ENCODE assay signal across 9 cellular contexts in genomic region chr6:89313006-89313405, GRCh38. TPM values are rescaled to one million over a fixed set of nuclear protein-coding genes. Genes with fewer than 3 reads are reported as not detected.
DNase-seq lines count a peak whose midpoint lies in the region; ATAC-seq and TF ChIP-seq lines count a peak whose summit lies in the region.
"Had no signal": no experiment of that assay in that cellular context is flagged by ENCODE, and none has a peak within 500 bp of the region (broad histone marks: within the 10 kb centered on the region; RNA-seq: fewer than 3 reads in every experiment).

No MANE protein-coding gene starts in this region.

- peak overlapping the region in 1 of 5 experiments; percentile 36 for H3K4me3 Mint-ChIP-seq in brain

- TF ChIP-seq CTCF in brain (conservative IDR thresholded peaks at IDR 0.05) (no peak), thoracic aorta (IDR thresholded peaks at IDR 0.05) (no peak)

- peaks cover 13% of the 10 kb centered on the region for H3K36me3 Mint-ChIP-seq in brain

- H3K9me3 ChIP-seq in thoracic aorta = no peaks in the 10 kb centered on the region

- H3K27ac Mint-ChIP-seq in brain = peak overlapping the region in 4 of 5 experiments; percentile 72 to 99 (median 98)

- peak overlapping the region; percentile 62 to 70 for H3K27ac ChIP-seq in thoracic aorta

- H3K27me3 ChIP-seq in thoracic aorta (replicated peaks; ENCODE audit: insufficient read depth) = no peaks in the 10 kb centered on the region

- no peak for ATAC-seq in thoracic aorta (ENCODE audit: insufficient number of reproducible peaks, low FRiP score, low read depth)
- ATAC-seq in HG03342 (IDR thresholded peaks at IDR 0.05; ENCODE audit: unreplicated experiment) = no peak
- ATAC-seq: GM12878 had no signal

- peak; percentile 69 for DNase-seq in HS-5 (ENCODE audit: low read depth)
- peak; percentile 53 for DNase-seq in inferior parietal cortex (ENCODE audit: extremely low spot score)
- DNase-seq in thoracic aorta (ENCODE audit: low spot score) = peak; percentile 25
- DNase-seq in NCI-H1105 treated with DMSO at 0.1 percent for 48 hours (lab: John Stamatoyannopoulos, UW) = no peak
- DNase-seq in HuH-7.5 (ENCODE audit: low spot score) = no peak

- H3K27me3 Mint-ChIP-seq in brain = peaks cover 4% of the 10 kb centered on the region

- no peak overlapping the region for H3K4me3 ChIP-seq in thoracic aorta
- H3K4me3 ChIP-seq: GM12878 had no signal

- peaks cover 15 to 25% of the 10 kb centered on the region in 2 donors for H3K4me1 ChIP-seq in thoracic aorta (ENCODE audit: control insufficient read depth in 1 of 2, low read depth in 2 of 2)

- H3K9me3 Mint-ChIP-seq in brain = no peaks in the 10 kb centered on the region

- H3K36me3 ChIP-seq in thoracic aorta = no peaks in the 10 kb centered on the region

- peaks cover 51% of the 10 kb centered on the region for H3K4me1 Mint-ChIP-seq in brain

RNA-seq across cellular contexts. Expression of gene GABRR2, which starts 2.1 kb away (rescaled TPM):
- not detected for polyA plus RNA-seq in brain (ENCODE audit: insufficient read depth, low read depth, low replicate concordance)
- 1 to 10 TPM in 1 of 2 donors, not detected in 1; 2.0 TPM for total RNA-seq in thoracic aorta
- total RNA-seq: kidney epithelial cell had no signal

RNA-seq across cellular contexts. Expression of gene UBE2J1, which starts 39.5 kb away (rescaled TPM):
- polyA plus RNA-seq in brain (ENCODE audit: insufficient read depth, low read depth, low replicate concordance) = 29.1 TPM
- total RNA-seq in thoracic aorta = 10 to 100 TPM; 33.2 to 58.5 TPM

Comparison
In these comparisons a context has a peak if more than half of its experiments do, and no peak if none do; other contexts are left out.
1. DNase-seq: peak in HS-5 (single experiment), inferior parietal cortex (single experiment) and thoracic aorta (single experiment); none in NCI-H1105 treated with DMSO at 0.1 percent for 48 hours (single experiment) and HuH-7.5 (single experiment).